In the genomic region with DNA sequence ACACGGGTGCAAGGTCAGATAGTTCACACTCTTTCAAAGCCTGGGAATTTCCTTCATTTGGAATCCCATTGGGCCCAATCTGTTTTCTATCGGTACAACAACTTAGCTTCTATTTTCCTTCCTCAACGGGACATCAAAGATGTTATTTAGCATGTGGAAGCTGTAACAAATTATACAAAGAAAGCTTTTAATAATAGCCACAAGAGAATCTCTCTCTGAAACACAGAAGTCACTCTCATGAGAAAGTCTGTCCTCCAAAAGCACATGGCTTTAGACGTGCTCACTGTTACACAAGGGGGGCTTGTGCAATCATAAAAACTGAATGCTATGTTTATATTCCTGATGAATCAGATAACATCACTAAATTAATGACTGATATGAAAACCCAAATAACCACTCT, we compare ENCODE assay signal across 18 cellular contexts. TPM values are rescaled to one million over a fixed set of nuclear protein-coding genes. Genes with fewer than 3 reads are reported as not detected.
DNase-seq lines count a peak whose midpoint lies in the region; ATAC-seq and TF ChIP-seq lines count a peak whose summit lies in the region.
"Had no signal": no experiment of that assay in that cellular context is flagged by ENCODE, and none has a peak within 500 bp of the region (broad histone marks: within the 10 kb centered on the region; RNA-seq: fewer than 3 reads in every experiment).

No MANE protein-coding gene starts in this region.

- H3K4me1 ChIP-seq in tibial nerve, result peaks cover 0 to 36% (median 9%) of the 10 kb centered on the region in 4 donors
- H3K4me1 ChIP-seq in foreskin keratinocyte, result no peaks in the 10 kb centered on the region

- H3K27me3 ChIP-seq in tibial nerve, result no peaks in the 10 kb centered on the region
- H3K27me3 ChIP-seq in foreskin keratinocyte, result peaks cover 11% of the 10 kb centered on the region

- H3K4me3 ChIP-seq in NB4 (ENCODE audit: low read depth, low read length) (no peak overlapping the region), tibial nerve (no peak overlapping the region)
- H3K4me3 ChIP-seq: dorsolateral prefrontal cortex had no signal

- ATAC-seq in activated naive CD4-positive, alpha-beta T cell treated with anti-CD3 and anti-CD28 coated beads, Interleukin-2, amount 50 U/mL, for 72 hours, result no peak
- no peak for ATAC-seq in foreskin keratinocyte
- ATAC-seq: T-cell had no signal

- no peaks in the 10 kb centered on the region for H3K36me3 ChIP-seq in tibial nerve

- TF ChIP-seq POLR2A in NB4 (IDR thresholded peaks at IDR 0.05; ENCODE audit: extremely low read depth, insufficient read length) (no peak), tibial nerve (IDR thresholded peaks at IDR 0.05) (no peak)

- peaks cover 14 to 15% of the 10 kb centered on the region in 2 donors for H3K36me3 Mint-ChIP-seq in activated naive CD4-positive, alpha-beta T cell treated with anti-CD3 and anti-CD28 coated beads, Interleukin-2, amount 50 U/mL, for 72 hours
- H3K36me3 Mint-ChIP-seq: T-cell had no signal

- H3K27ac Mint-ChIP-seq in activated naive CD4-positive, alpha-beta T cell treated with anti-CD3 and anti-CD28 coated beads, Interleukin-2, amount 50 U/mL, for 72 hours, result no peak overlapping the region
- H3K27ac Mint-ChIP-seq: memory B cell, T-cell had no signal

- H3K27ac ChIP-seq in tibial nerve (peak overlapping the region; percentile 18 to 79 (median 58)), foreskin keratinocyte (no peak overlapping the region)
- H3K27ac ChIP-seq: C4-2B had no signal

- no peak for TF ChIP-seq CTCF in NB4 (IDR thresholded peaks at IDR 0.05; ENCODE audit: low read depth, low read length)
- TF ChIP-seq CTCF in tibial nerve (IDR thresholded peaks at IDR 0.05), result no peak
- TF ChIP-seq CTCF in foreskin keratinocyte (conservative IDR thresholded peaks at IDR 0.05), result no peak

- WGBS in tibial nerve, 2 donors, result 11 to 18% methylated on average over 4 of the region's 4 CpGs

- peaks cover 0 to 11% (median 0%) of the 10 kb centered on the region in 4 donors for H3K9me3 ChIP-seq in tibial nerve

- peaks cover 8 to 24% of the 10 kb centered on the region in 2 donors for H3K9me3 Mint-ChIP-seq in activated naive CD4-positive, alpha-beta T cell treated with anti-CD3 and anti-CD28 coated beads, Interleukin-2, amount 50 U/mL, for 72 hours

- DNase-seq in NB4 (ENCODE audit: low read depth) (peak; percentile 59), epidermal melanocyte (ENCODE audit: insufficient read length, low spot score) (peak; percentile 62), iris pigment epithelial cell (ENCODE audit: low read depth) (peak; percentile 74), tibial nerve (ENCODE audit: low spot score in 2 of 2) (peak in 1 of 2 donors; percentile 46), DMS79 (lab: John Stamatoyannopoulos, UW) (no peak), dermis blood vessel endothelial cell (no peak), foreskin keratinocyte (no peak)
- no peak for DNase-seq in activated naive CD4-positive, alpha-beta T cell treated with anti-CD3 and anti-CD28 coated beads, Interleukin-2, amount 50 U/mL, for 72 hours (ENCODE audit: low spot score in 2 of 2)
- DNase-seq: activated CD4-positive, CD25-positive, alpha-beta regulatory T cell; NCI-H2107; stimulated activated CD8-positive, alpha-beta memory T cell treated with anti-CD3 and anti-CD28 coated beads, Interleukin-4, amount 100 ng/mL, for 48 hours; T-cell had no signal

- TF ChIP-seq EP300 in tibial nerve (IDR thresholded peaks at IDR 0.05), result peak in 1 of 2 donors; percentile 78

RNA-seq across cellular contexts. Expression of gene CYSLTR2, which starts 28.9 kb away (rescaled TPM):
- under 1 TPM in 1 of 4 donors, not detected in 3; 0.22 TPM for total RNA-seq in tibial nerve
- total RNA-seq in activated naive CD4-positive, alpha-beta T cell treated with anti-CD3 and anti-CD28 coated beads, Interleukin-2, amount 50 U/mL, for 72 hours, result 1 to 10 TPM; 3.0 to 3.2 TPM
- total RNA-seq in dermis blood vessel endothelial cell, result not detected in 2 replicates
- not detected in 2 replicates for total RNA-seq in foreskin keratinocyte
- not detected in 2 replicates for polyA plus RNA-seq in foreskin keratinocyte
- total RNA-seq: Daoy, HT-29, neural crest cell had no signal

Comparison
In these comparisons a context has a peak if more than half of its experiments do, and no peak if none do; other contexts are left out.
1. DNase-seq: peak in NB4 (single experiment), epidermal melanocyte (single experiment) and iris pigment epithelial cell (single experiment); none in DMS79 (single experiment), activated naive CD4-positive, alpha-beta T cell treated with anti-CD3 and anti-CD28 coated beads, Interleukin-2, amount 50 U/mL, for 72 hours (0 of 2), dermis blood vessel endothelial cell (single experiment) and foreskin keratinocyte (0 of 2).